ENCODE assay signal across 8 cellular contexts in the genomic region with DNA sequence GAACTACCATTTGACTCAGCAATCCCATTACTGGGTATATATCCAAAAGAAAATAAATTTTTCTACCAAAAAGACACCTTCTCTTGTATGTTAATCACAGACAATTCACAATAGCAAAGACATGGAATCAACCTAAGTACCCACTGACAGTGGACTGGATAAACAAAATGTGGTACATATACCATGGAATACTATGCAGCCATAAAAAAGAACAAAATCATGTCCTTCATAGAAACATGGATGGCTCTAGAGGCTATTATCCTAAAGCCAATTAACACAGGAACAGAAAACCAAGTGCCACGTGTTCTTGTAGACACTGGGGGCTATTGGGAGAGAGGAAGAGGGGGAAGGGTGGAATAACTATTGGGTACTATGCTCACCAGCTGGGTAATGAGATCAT.
"Had no signal": no experiment of that assay in that cellular context is flagged by ENCODE, and none has a peak within 500 bp of the region (broad histone marks: within the 10 kb centered on the region; RNA-seq: fewer than 3 reads in every experiment).

No MANE protein-coding gene starts in this region.

- DNase-seq: GDM1, GF-D8 had no signal

- FAIRE-seq: G401.6, GM12878, GM12891, GM12892, GM18507, GM19239 had no signal

- ATAC-seq: GM12878 had no signal

- H3K4me3 ChIP-seq: GM12878 had no signal
